ENCODE assay signal across 1 cellular context in the genomic region with DNA sequence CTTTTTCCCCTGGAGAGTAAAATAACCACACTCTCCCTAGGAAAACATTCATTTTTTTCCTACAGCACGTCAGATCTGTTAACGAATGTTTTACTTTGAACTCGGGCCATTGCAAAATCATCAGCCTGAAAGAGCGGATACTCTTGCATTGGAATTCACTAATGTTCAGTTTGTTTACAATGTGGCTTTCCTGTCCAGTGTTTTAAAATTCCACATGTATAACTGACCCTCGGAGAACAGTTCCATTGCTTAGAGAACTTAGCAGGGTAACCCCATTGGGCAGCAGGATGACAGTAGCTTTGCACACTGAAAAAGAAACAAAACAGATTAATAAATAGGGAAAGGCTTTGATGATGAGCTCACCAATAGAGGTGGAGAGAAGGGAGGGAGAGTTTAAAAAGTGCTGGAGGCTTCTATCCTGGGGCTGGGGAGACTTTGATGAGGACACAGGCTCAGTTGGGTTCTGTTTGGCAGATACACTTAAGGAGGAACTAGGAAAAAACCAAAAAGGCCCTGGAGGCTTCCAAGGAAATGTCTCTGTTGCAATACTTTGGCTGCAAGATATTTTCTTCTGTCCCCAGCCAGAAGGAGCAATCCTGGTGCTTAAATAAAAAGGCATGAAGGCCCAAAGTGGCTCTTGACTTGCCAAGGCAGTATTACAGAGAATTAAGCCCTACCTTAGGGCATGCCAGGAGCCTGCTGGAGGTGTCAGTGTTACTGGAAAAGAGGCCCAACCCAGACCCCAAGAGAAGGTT.
TF ChIP-seq lines count a peak whose summit lies in the region.

No MANE protein-coding gene starts in this region.

TF ChIP-seq in HepG2, 621 proteins besides CTCF, POLR2A, EP300 and RAD21 (continued from another document):
- TF ChIP-seq, protein P1, sequence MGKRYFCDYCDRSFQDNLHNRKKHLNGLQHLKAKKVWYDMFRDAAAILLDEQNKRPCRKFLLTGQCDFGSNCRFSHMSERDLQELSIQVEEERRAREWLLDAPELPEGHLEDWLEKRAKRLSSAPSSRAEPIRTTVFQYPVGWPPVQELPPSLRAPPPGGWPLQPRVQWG (CRISPR knock-in tag; IDR thresholded peaks at IDR 0.05; ENCODE audit: borderline replicate concordance, low read depth), result no peak
- TF ChIP-seq NR2F1 (CRISPR knock-in tag; IDR thresholded peaks at IDR 0.05) (no peak), CHD2 (IDR thresholded peaks at IDR 0.05; ENCODE audit: low read depth, low read length) (no peak), ZNF432 (CRISPR knock-in tag; IDR thresholded peaks at IDR 0.05; ENCODE audit: borderline replicate concordance) (no peak), KLF12 (CRISPR knock-in tag; IDR thresholded peaks at IDR 0.05; ENCODE audit: borderline replicate concordance) (no peak), SAP130 (CRISPR knock-in tag; IDR thresholded peaks at IDR 0.05; ENCODE audit: low read depth) (0 out of 2 replicates have a peak, but pooled peaks have one; percentile 29), MAFK (conservative IDR thresholded peaks at IDR 0.05 in 1 of 2, IDR thresholded peaks at IDR 0.05 in 1 of 2; ENCODE audit: low read length in 2 of 2) (no peak), ZNF180 (CRISPR knock-in tag; IDR thresholded peaks at IDR 0.05; ENCODE audit: borderline replicate concordance, low read depth) (no peak), MED8 (CRISPR knock-in tag; IDR thresholded peaks at IDR 0.05; ENCODE audit: insufficient replicate concordance) (no peak), ZNF143 (CRISPR knock-in tag; IDR thresholded peaks at IDR 0.05) (no peak), SRY (CRISPR knock-in tag; IDR thresholded peaks at IDR 0.05) (no peak), FOXA1 (IDR thresholded peaks at IDR 0.05) (no peak), FOXA1 (CRISPR knock-in tag; IDR thresholded peaks at IDR 0.05) (peak; percentile 15; the same call in 1 of the 2 replicates)
- TF ChIP-seq, protein P2, sequence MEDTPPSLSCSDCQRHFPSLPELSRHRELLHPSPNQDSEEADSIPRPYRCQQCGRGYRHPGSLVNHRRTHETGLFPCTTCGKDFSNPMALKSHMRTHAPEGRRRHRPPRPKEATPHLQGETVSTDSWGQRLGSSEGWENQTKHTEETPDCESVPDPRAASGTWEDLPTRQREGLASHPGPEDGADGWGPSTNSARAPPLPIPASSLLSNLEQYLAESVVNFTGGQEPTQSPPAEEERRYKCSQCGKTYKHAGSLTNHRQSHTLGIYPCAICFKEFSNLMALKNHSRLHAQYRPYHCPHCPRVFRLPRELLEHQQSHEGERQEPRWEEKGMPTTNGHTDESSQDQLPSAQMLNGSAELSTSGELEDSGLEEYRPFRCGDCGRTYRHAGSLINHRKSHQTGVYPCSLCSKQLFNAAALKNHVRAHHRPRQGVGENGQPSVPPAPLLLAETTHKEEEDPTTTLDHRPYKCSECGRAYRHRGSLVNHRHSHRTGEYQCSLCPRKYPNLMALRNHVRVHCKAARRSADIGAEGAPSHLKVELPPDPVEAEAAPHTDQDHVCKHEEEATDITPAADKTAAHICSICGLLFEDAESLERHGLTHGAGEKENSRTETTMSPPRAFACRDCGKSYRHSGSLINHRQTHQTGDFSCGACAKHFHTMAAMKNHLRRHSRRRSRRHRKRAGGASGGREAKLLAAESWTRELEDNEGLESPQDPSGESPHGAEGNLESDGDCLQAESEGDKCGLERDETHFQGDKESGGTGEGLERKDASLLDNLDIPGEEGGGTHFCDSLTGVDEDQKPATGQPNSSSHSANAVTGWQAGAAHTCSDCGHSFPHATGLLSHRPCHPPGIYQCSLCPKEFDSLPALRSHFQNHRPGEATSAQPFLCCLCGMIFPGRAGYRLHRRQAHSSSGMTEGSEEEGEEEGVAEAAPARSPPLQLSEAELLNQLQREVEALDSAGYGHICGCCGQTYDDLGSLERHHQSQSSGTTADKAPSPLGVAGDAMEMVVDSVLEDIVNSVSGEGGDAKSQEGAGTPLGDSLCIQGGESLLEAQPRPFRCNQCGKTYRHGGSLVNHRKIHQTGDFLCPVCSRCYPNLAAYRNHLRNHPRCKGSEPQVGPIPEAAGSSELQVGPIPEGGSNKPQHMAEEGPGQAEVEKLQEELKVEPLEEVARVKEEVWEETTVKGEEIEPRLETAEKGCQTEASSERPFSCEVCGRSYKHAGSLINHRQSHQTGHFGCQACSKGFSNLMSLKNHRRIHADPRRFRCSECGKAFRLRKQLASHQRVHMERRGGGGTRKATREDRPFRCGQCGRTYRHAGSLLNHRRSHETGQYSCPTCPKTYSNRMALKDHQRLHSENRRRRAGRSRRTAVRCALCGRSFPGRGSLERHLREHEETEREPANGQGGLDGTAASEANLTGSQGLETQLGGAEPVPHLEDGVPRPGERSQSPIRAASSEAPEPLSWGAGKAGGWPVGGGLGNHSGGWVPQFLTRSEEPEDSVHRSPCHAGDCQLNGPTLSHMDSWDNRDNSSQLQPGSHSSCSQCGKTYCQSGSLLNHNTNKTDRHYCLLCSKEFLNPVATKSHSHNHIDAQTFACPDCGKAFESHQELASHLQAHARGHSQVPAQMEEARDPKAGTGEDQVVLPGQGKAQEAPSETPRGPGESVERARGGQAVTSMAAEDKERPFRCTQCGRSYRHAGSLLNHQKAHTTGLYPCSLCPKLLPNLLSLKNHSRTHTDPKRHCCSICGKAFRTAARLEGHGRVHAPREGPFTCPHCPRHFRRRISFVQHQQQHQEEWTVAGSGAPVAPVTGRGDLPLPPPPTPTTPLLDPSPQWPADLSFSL (CRISPR knock-in tag; IDR thresholded peaks at IDR 0.05), result no peak
- TF ChIP-seq, protein P3, sequence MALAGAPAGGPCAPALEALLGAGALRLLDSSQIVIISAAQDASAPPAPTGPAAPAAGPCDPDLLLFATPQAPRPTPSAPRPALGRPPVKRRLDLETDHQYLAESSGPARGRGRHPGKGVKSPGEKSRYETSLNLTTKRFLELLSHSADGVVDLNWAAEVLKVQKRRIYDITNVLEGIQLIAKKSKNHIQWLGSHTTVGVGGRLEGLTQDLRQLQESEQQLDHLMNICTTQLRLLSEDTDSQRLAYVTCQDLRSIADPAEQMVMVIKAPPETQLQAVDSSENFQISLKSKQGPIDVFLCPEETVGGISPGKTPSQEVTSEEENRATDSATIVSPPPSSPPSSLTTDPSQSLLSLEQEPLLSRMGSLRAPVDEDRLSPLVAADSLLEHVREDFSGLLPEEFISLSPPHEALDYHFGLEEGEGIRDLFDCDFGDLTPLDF (CRISPR knock-in tag; IDR thresholded peaks at IDR 0.05), result no peak
